In the genomic region with DNA sequence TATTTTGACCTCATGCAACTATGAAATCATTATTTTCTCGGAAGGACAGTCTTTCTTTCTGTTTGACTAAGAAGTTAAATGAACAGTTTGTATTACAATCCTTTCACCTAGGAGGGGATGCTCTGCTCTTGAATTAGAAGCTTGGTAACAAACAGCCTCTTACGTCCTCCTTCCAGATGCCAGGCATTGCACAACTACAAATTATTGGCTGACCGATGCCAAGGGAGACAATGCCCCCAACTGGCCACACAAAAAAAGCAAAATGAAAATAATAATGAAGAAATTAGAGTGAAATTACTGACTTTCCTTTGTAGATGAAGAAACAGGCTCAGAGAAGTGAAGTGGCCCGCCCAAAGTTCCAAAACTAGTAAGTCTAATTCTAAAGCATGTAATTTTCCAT, we compare ENCODE assay signal across 10 cellular contexts.
DNase-seq lines count a peak whose midpoint lies in the region; ATAC-seq and TF ChIP-seq lines count a peak whose summit lies in the region.
"Had no signal": no experiment of that assay in that cellular context is flagged by ENCODE, and none has a peak within 500 bp of the region (broad histone marks: within the 10 kb centered on the region; RNA-seq: fewer than 3 reads in every experiment).

No MANE protein-coding gene starts in this region.

- H3K79me2 ChIP-seq in mammary epithelial cell (ENCODE audit: insufficient read depth, low read length), result no peaks in the 10 kb centered on the region

- H3K9ac ChIP-seq in mammary epithelial cell (ENCODE audit: insufficient read depth, low read length), result no peak overlapping the region

- no peaks in the 10 kb centered on the region for H4K20me1 ChIP-seq in mammary epithelial cell (ENCODE audit: insufficient read depth, low read length)

- H3K4me2 ChIP-seq in mammary epithelial cell (ENCODE audit: insufficient read depth, low read depth, low read length), result no peak overlapping the region

- no peaks in the 10 kb centered on the region for H3K36me3 ChIP-seq in mammary epithelial cell (ENCODE audit: insufficient read depth, low read length)
- H3K36me3 ChIP-seq: sigmoid colon had no signal

- intact Hi-C loops in mammary epithelial cell (cut with micrococcal nuclease), result loop anchor here (1.0 to 10.0 kb wide), 3 partner anchors 353 to 850 kb away; no protein-coding TSS in a partner anchor

- DNase-seq in ELF-1 (ENCODE audit: low read depth, low spot score), result peak; percentile 13
- DNase-seq in NCI-H2227 treated with DMSO at 0.1 percent for 48 hours (lab: John Stamatoyannopoulos, UW), result peak; percentile 18
- DNase-seq in mammary epithelial cell, result peak; percentile 21
- peak; percentile 38 for DNase-seq in medulla oblongata (ENCODE audit: extremely low spot score)
- DNase-seq in stimulated activated CD4-positive, alpha-beta T cell treated with anti-CD3 and anti-CD28 coated beads, Interleukin-15, amount 100 ng/mL, for 24 hours, result no peak
- no peak for DNase-seq in stimulated activated CD4-positive, alpha-beta T cell treated with anti-CD3 and anti-CD28 coated beads, Interleukin-4, amount 100 ng/mL, for 1 hour
- DNase-seq: NCI-H2171, sigmoid colon had no signal

- WGBS in mammary epithelial cell (ENCODE audit: low coverage, missing lambda C conversion rate), result 37% methylated on average over 4 of the region's 4 CpGs

- peak; percentile 17 to 52 for TF ChIP-seq CTCF in mammary epithelial cell (conservative IDR thresholded peaks at IDR 0.05 in 1 of 2, IDR thresholded peaks at IDR 0.05 in 1 of 2; ENCODE audit: extremely low read depth in 1 of 2, insufficient read depth in 1 of 2, low read depth in 1 of 2, low read length in 2 of 2)

- no peak overlapping the region for H3K27ac ChIP-seq in mammary epithelial cell (ENCODE audit: insufficient read depth, low read depth, low read length)
- H3K27ac ChIP-seq: sigmoid colon had no signal

- H2AFZ ChIP-seq in mammary epithelial cell (ENCODE audit: low read depth, low read length), result no peak overlapping the region

- BruUV-seq in mammary epithelial cell (replicated peaks; lab: Mats Ljungman, UMichigan), result no TSS peak

- CTCF ChIA-PET in mammary epithelial cell (lab: Charles Lee; ENCODE audit: low non-redundant PET), result interaction anchor here (0.6 kb wide), 1 partner anchor 117 kb away, joined by 3 read pairs; no protein-coding TSS in a partner anchor

- dilution Hi-C loops in mammary epithelial cell (cut with HindIII; ENCODE audit: low sequenced_read_pairs), result no loop called here

- ATAC-seq in HG03439 (IDR thresholded peaks at IDR 0.05; ENCODE audit: unreplicated experiment) (no peak), HG03520 (IDR thresholded peaks at IDR 0.05; ENCODE audit: unreplicated experiment) (no peak)

- no peaks in the 10 kb centered on the region for H3K4me1 ChIP-seq in mammary epithelial cell (ENCODE audit: insufficient read depth, low read length)
- H3K4me1 ChIP-seq: sigmoid colon had no signal

- peaks cover 2% of the 10 kb centered on the region for H3K27me3 ChIP-seq in mammary epithelial cell (ENCODE audit: insufficient read depth, low read length)
- H3K27me3 ChIP-seq: sigmoid colon had no signal

- no peak overlapping the region for H3K4me3 ChIP-seq in mammary epithelial cell (replicated peaks in 1 of 3; ENCODE audit: insufficient read depth in 1 of 3, low read depth in 2 of 3, low read length in 3 of 3)
- H3K4me3 ChIP-seq: sigmoid colon had no signal

- in situ Hi-C loops in mammary epithelial cell (cut with MboI; ENCODE audit: low sequenced_read_pairs in 2 of 2), result loop anchor here in 1 of 2 donors (10.0 kb wide), 1 partner anchor 843 kb away; no protein-coding TSS in a partner anchor

- H3K9me3 ChIP-seq in mammary epithelial cell (replicated peaks; ENCODE audit: insufficient read depth, low read length), result no peaks in the 10 kb centered on the region
- H3K9me3 ChIP-seq: sigmoid colon had no signal

Comparison
In these comparisons a context has a peak if more than half of its experiments do, and no peak if none do; other contexts are left out.
1. DNase-seq: peak in ELF-1 (single experiment), NCI-H2227 treated with DMSO at 0.1 percent for 48 hours (single experiment), mammary epithelial cell (single experiment) and medulla oblongata (single experiment); none in stimulated activated CD4-positive, alpha-beta T cell treated with anti-CD3 and anti-CD28 coated beads, Interleukin-15, amount 100 ng/mL, for 24 hours (single experiment) and stimulated activated CD4-positive, alpha-beta T cell treated with anti-CD3 and anti-CD28 coated beads, Interleukin-4, amount 100 ng/mL, for 1 hour (single experiment).